In genomic region chr16:10752843-10753523, GRCh38 we compare ENCODE assay signal across 12 cellular contexts. TPM values are rescaled to one million over a fixed set of nuclear protein-coding genes. Genes with fewer than 3 reads are reported as not detected.
DNase-seq lines count a peak whose midpoint lies in the region; ATAC-seq, FAIRE-seq and TF ChIP-seq lines count a peak whose summit lies in the region.
"Had no signal": no experiment of that assay in that cellular context is flagged by ENCODE, and none has a peak within 500 bp of the region (broad histone marks: within the 10 kb centered on the region; RNA-seq: fewer than 3 reads in every experiment).

No MANE protein-coding gene starts in this region.

- no peak for TF ChIP-seq POLR2A in gastroesophageal sphincter (IDR thresholded peaks at IDR 0.05)

- 100% methylated on average over 3 of the region's 10 CpGs; no CpG with 5 or more reads in 1 of the 2 donors for WGBS in gastroesophageal sphincter (ENCODE audit: low coverage in 1 of 2), 2 donors

- no peak overlapping the region for H3K4me3 ChIP-seq in gastroesophageal sphincter
- H3K4me3 ChIP-seq: skin epidermis had no signal

- H3K4me1 ChIP-seq in gastroesophageal sphincter = no peaks in the 10 kb centered on the region

- DNase-seq in GM20000 (ENCODE audit: low spot score) (peak; percentile 60), superior temporal gyrus (ENCODE audit: extremely low spot score) (peak; percentile 35), T-helper 1 cell (no peak), D721Med (ENCODE audit: insufficient read length, low spot score) (no peak), DMS153 (lab: John Stamatoyannopoulos, UW) (no peak)
- DNase-seq: activated effector memory CD4-positive, alpha-beta T cell treated with anti-CD3 and anti-CD28 coated beads, Interleukin-2, amount 50 U/mL, for 16 hours; NK-92 treated with Interleukin-12 subunit alpha and Interleukin-12 subunit beta, amount 100 ng/mL, for 24 hours had no signal

- no peak for FAIRE-seq in D721Med (lab: Jason Lieb, UNC)
- FAIRE-seq: H1 had no signal

- ATAC-seq in HG03565 (IDR thresholded peaks at IDR 0.05; ENCODE audit: unreplicated experiment) (peak; percentile 40), gastroesophageal sphincter (peak; percentile 45), GM21367 (IDR thresholded peaks at IDR 0.05; ENCODE audit: unreplicated experiment) (no peak)

- no peak overlapping the region for H3K27ac ChIP-seq in gastroesophageal sphincter

- no peaks in the 10 kb centered on the region for H3K9me3 ChIP-seq in gastroesophageal sphincter

- H3K36me3 ChIP-seq in gastroesophageal sphincter = peaks cover 0 to 99% of the 10 kb centered on the region in 2 donors

- H3K27me3 ChIP-seq in gastroesophageal sphincter = no peaks in the 10 kb centered on the region

- TF ChIP-seq CTCF in GM20000 (IDR thresholded peaks at IDR 0.05; ENCODE audit: extremely low read depth, missing control alignments) = no peak
- no peak for TF ChIP-seq CTCF in gastroesophageal sphincter (IDR thresholded peaks at IDR 0.05)
- TF ChIP-seq CTCF in D721Med (IDR thresholded peaks at IDR 0.05; ENCODE audit: insufficient read depth, missing control alignments) = no peak

- no peak for TF ChIP-seq EP300 in gastroesophageal sphincter (IDR thresholded peaks at IDR 0.05)

RNA-seq across cellular contexts. Expression of gene NUBP1, which starts 9.3 kb away (rescaled TPM):
- total RNA-seq in gastroesophageal sphincter = 10 to 100 TPM; 18.5 to 49.0 (median 34.8) TPM

RNA-seq across cellular contexts. Expression of gene TEKT5, which starts 58.3 kb away (rescaled TPM):
- total RNA-seq in gastroesophageal sphincter = under 1 TPM in 1 of 4 donors, not detected in 3; 0.19 TPM
- total RNA-seq: H1 had no signal

Comparison
In these comparisons a context has a peak if more than half of its experiments do, and no peak if none do; other contexts are left out.
1. DNase-seq: peak in GM20000 (single experiment) and superior temporal gyrus (single experiment); none in T-helper 1 cell (0 of 5), D721Med (single experiment) and DMS153 (single experiment).